Comparison of ENCODE assay signal across 8 cellular contexts in the genomic region with DNA sequence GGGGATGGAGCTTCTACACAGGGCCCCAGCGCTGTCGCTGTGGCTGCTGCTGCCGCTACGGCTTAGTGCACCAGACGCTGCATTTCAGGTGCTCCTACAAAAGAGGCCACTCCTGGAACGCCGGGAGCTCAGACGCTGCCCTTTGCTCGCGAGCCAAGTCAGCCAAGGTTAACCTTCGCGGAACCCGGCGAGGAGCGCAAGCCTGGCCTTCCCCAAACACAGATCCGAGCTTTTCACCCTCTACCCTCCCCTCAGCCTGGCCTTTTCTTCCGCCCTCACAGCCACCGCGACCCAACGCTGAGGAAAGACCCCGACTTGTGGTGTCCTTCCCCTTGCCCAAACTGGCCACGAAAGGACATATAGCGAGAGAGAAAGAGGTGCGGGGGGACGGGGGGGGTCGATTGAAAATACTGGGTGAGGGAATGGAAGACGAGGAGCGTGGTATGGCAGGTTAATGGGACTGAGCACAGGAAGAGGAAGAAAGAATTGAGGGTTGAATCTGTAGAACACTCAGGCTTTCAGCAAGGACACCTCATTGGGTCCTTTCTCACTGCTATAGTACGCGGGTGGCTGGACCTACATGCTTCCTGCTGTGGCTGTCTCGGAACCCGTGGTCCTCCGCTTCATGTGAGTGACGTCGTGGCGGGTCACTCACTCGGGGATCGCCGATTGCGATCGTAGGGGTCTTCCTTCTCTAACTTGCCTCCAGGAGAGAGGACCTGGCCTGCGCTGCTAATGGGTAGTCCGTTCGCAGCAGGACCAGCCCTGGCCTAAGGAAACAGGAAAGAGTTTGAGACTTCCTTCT. TPM values are rescaled to one million over a fixed set of nuclear protein-coding genes. Genes with fewer than 3 reads are reported as not detected.
DNase-seq lines count a peak whose midpoint lies in the region; ATAC-seq and TF ChIP-seq lines count a peak whose summit lies in the region.

TSS of gene AIMP1 (plus strand) at position 583 of the 805 bp plus-strand sequence. CDS start 8,460 bp downstream, outside the sequence.
TSS of gene TBCK (minus strand) at position 242 of the 805 bp plus-strand sequence. CDS start 7,249 bp downstream, outside the sequence.

- no TSS peak for BruUV-seq in PC-3 (replicated peaks; lab: Mats Ljungman, UMichigan)

- DNase-seq in DMS53 (lab: John Stamatoyannopoulos, UW) (peak; percentile 94), PC-3 (peak; percentile 78)
- peak; percentile 83 for DNase-seq in Jurkat, Clone E6-1 (ENCODE audit: low read depth, low spot score)
- DNase-seq in activated T-cell treated with anti-CD3 and anti-CD28 coated beads, Interleukin-2, amount 50 U/mL, for 1 hour, result peak; percentile 86
- DNase-seq in stimulated activated CD8-positive, alpha-beta memory T cell treated with anti-CD3 and anti-CD28 coated beads, Interleukin-4, amount 100 ng/mL, for 48 hours, result peak; percentile 89

- H3K9me2 ChIP-seq in PC-3 (replicated peaks; ENCODE audit: low read length), result no peaks in the 10 kb centered on the region

- CTCF ChIA-PET in PC-3 (lab: Charles Lee), result interaction anchor here (0.6 kb wide), 1 partner anchor 26 kb away, joined by 3 read pairs; no protein-coding TSS in a partner anchor

- H3K36me3 ChIP-seq in PC-3 (ENCODE audit: low read depth, low read length) (no peaks in the 10 kb centered on the region), esophagus (ENCODE audit: control insufficient read depth in 2 of 2, insufficient read depth in 2 of 2, low read length in 1 of 2) (peaks cover 0 to 2% of the 10 kb centered on the region in 2 donors), mucosa of rectum (ENCODE audit: control insufficient read depth in 2 of 2, insufficient read depth in 2 of 2, low read length in 2 of 2) (no peaks in the 10 kb centered on the region)

- H3K27me3 ChIP-seq in PC-3 (ENCODE audit: low read length) (no peaks in the 10 kb centered on the region), esophagus (ENCODE audit: control insufficient read depth in 1 of 2, insufficient read depth in 2 of 2, low read length in 2 of 2) (no peaks in the 10 kb centered on the region), mucosa of rectum (ENCODE audit: control insufficient read depth in 2 of 2, insufficient read depth in 2 of 2, low read length in 2 of 2) (no peaks in the 10 kb centered on the region)

- H3K9me3 ChIP-seq in PC-3 (ENCODE audit: low read length) (no peaks in the 10 kb centered on the region), esophagus (ENCODE audit: control insufficient read depth in 2 of 2, insufficient read depth in 1 of 2, low read depth in 1 of 2, low read length in 1 of 2) (no peaks in the 10 kb centered on the region), mucosa of rectum (ENCODE audit: control insufficient read depth in 2 of 2, low read length in 2 of 2) (no peaks in the 10 kb centered on the region)

- H3K9ac ChIP-seq in PC-3 (ENCODE audit: low read length) (peak within 1 kb of the TSS; percentile 98), mucosa of rectum (ENCODE audit: low read depth in 1 of 2, low read length in 2 of 2) (peak within 1 kb of the TSS; percentile 90 to 93)

- peaks cover 73% of the 10 kb centered on the region for H3K79me2 ChIP-seq in PC-3 (ENCODE audit: low read length)

- peak within 1 kb of the TSS; percentile 95 for H3K4me3 ChIP-seq in Jurkat, Clone E6-1 (ENCODE audit: low read length)
- H3K4me3 ChIP-seq in PC-3 (ENCODE audit: low read length), result peak within 1 kb of the TSS; percentile 86
- peak within 1 kb of the TSS; percentile 83 to 93 for H3K4me3 ChIP-seq in esophagus (ENCODE audit: low read depth in 1 of 2, low read length in 2 of 2)
- H3K4me3 ChIP-seq in mucosa of rectum (ENCODE audit: low read length in 2 of 2), result peak within 1 kb of the TSS; percentile 78 to 85

- intact Hi-C loops in PC-3 (cut with micrococcal nuclease), result loop anchor here (5.0 kb wide), 1 partner anchor 49 kb away; no protein-coding TSS in a partner anchor

- no peak for TF ChIP-seq CTCF in PC-3 (conservative IDR thresholded peaks at IDR 0.05; ENCODE audit: low read depth, low read length)

- H4K20me1 ChIP-seq in PC-3 (ENCODE audit: low read length), result no peaks in the 10 kb centered on the region

- H3K27ac ChIP-seq in PC-3 (ENCODE audit: low read length), result peak within 1 kb of the TSS; percentile 92
- H3K27ac ChIP-seq in esophagus (ENCODE audit: low read depth in 2 of 2, low read length in 1 of 2), result peak within 1 kb of the TSS; percentile 95 to 100
- H3K27ac ChIP-seq in mucosa of rectum (ENCODE audit: low read depth in 2 of 2, low read length in 2 of 2), result peak within 1 kb of the TSS; percentile 93

- H3K4me2 ChIP-seq in PC-3 (ENCODE audit: low read length), result peak within 1 kb of the TSS; percentile 90

- H3K4me1 ChIP-seq in PC-3 (ENCODE audit: insufficient read depth, low read length) (peaks cover 28% of the 10 kb centered on the region), esophagus (ENCODE audit: control insufficient read depth in 2 of 2, insufficient read depth in 2 of 2, low read length in 1 of 2) (peaks cover 0 to 2% of the 10 kb centered on the region in 2 donors), mucosa of rectum (ENCODE audit: control insufficient read depth in 2 of 2, insufficient read depth in 2 of 2, low read length in 2 of 2) (peaks cover 9 to 10% of the 10 kb centered on the region in 2 donors)

- peak within 1 kb of the TSS; percentile 88 for H2AFZ ChIP-seq in PC-3 (ENCODE audit: low read length)

- ATAC-seq in GM21717 (IDR thresholded peaks at IDR 0.05; ENCODE audit: unreplicated experiment) (peak; percentile 91), PC-3 (peak; percentile 82)

- no peaks in the 10 kb centered on the region for H3F3A ChIP-seq in PC-3 (ENCODE audit: low read length, unreplicated experiment)

- POLR2A ChIA-PET in PC-3 (lab: Charles Lee; ENCODE audit: unreplicated experiment), result interaction anchor here (0.5 to 0.7 kb wide), 3 partner anchors 12 to 185 kb away, joined by 3 to 5 read pairs (median 3); no protein-coding TSS in a partner anchor

- 0% methylated on average over 44 of the region's 44 CpGs for WGBS in esophagus, 2 donors

RNA-seq across cellular contexts. Expression of gene AIMP1, which starts in this region (rescaled TPM):
- 78.3 TPM for polyA plus RNA-seq in Jurkat, Clone E6-1 (2012; ENCODE audit: insufficient read depth, insufficient read length)
- total RNA-seq in PC-3 (2014; rRNA removed), result 15.3 and 15.9 TPM in 2 replicates
- 10 to 100 TPM; 25.0 to 26.9 TPM for polyA plus RNA-seq in esophagus

RNA-seq across cellular contexts. Expression of gene TBCK, which starts in this region (rescaled TPM):
- 17.3 TPM for polyA plus RNA-seq in Jurkat, Clone E6-1 (2012; ENCODE audit: insufficient read depth, insufficient read length)
- 7.6 and 10.1 TPM in 2 replicates for total RNA-seq in PC-3 (2014; rRNA removed)
- polyA plus RNA-seq in esophagus, result 1 to 10 TPM; 6.0 to 8.2 TPM

Comparison
In these comparisons a context has a peak if more than half of its experiments do, and no peak if none do; other contexts are left out.
1. Peak in every context shown above with its lines: DNase-seq, ATAC-seq, H3K4me3 ChIP-seq and H3K27ac ChIP-seq.